Comparison of ENCODE assay signal across 17 cellular contexts in genomic region chr7:156889746-156890145, GRCh38. TPM values are rescaled to one million over a fixed set of nuclear protein-coding genes. Genes with fewer than 3 reads are reported as not detected.
DNase-seq lines count a peak whose midpoint lies in the region; ATAC-seq and TF ChIP-seq lines count a peak whose summit lies in the region.
"Had no signal": no experiment of that assay in that cellular context is flagged by ENCODE, and none has a peak within 500 bp of the region (broad histone marks: within the 10 kb centered on the region; RNA-seq: fewer than 3 reads in every experiment).

No MANE protein-coding gene starts in this region.

- peak overlapping the region; percentile 73; the same call in 1 of the 2 replicates for H3K27ac ChIP-seq in GM23338 (ENCODE audit: low read depth)
- no peak overlapping the region for H3K27ac ChIP-seq in adrenal gland
- H3K27ac ChIP-seq in effector memory CD4-positive, alpha-beta T cell (ENCODE audit: insufficient read depth, low read length, poor library complexity, severe bottlenecking) = no peak overlapping the region
- H3K27ac ChIP-seq: KMS-11 had no signal

- TF ChIP-seq CTCF in GM23338 (conservative IDR thresholded peaks at IDR 0.05; ENCODE audit: low read depth in 2 of 2) (no peak), adrenal gland (IDR thresholded peaks at IDR 0.05) (peak in 1 of 6 experiments; percentile 5), neural crest cell (conservative IDR thresholded peaks at IDR 0.05) (no peak)

- no peak for DNase-seq in activated naive CD4-positive, alpha-beta T cell treated with anti-CD3 and anti-CD28 coated beads, Interleukin-2, amount 10 ng/mL, durations not matched to agents 7 days and 5 days
- DNase-seq in GM23338 (ENCODE audit: low spot score) (no peak), adrenal gland (peak in 6 of 7 donors; percentile 41 to 70 (median 50)), neural crest cell (ENCODE audit: low read depth, low spot score) (no peak), NCI-H82 (lab: John Stamatoyannopoulos, UW) (no peak), NOMO-1 treated with DMSO at 0.1 percent for 48 hours (lab: John Stamatoyannopoulos, UW; ENCODE audit: unreplicated experiment) (no peak)
- no peak for DNase-seq in effector memory CD4-positive, alpha-beta T cell
- DNase-seq: 8988T, DMS79, HFFc6, NCI-H1694 treated with DMSO at 0.1 percent for 48 hours, SIG-M5, SK-N-SH had no signal

- no peaks in the 10 kb centered on the region for H3K9me3 Mint-ChIP-seq in activated naive CD4-positive, alpha-beta T cell treated with anti-CD3 and anti-CD28 coated beads, Interleukin-2, amount 50 U/mL, for 24 hours
- no peaks in the 10 kb centered on the region for H3K9me3 Mint-ChIP-seq in activated naive CD4-positive, alpha-beta T cell treated with anti-CD3 and anti-CD28 coated beads, Interleukin-2, amount 10 ng/mL, durations not matched to agents 7 days and 5 days
- H3K9me3 Mint-ChIP-seq in GM23338 (no peaks in the 10 kb centered on the region; the same call in 2 of the 3 replicates), neural crest cell (no peaks in the 10 kb centered on the region)
- H3K9me3 Mint-ChIP-seq: HFFc6 had no signal

- ATAC-seq in GM23338 = no peak
- ATAC-seq: Panc1 had no signal

- no peaks in the 10 kb centered on the region for H3K9me2 ChIP-seq in GM23338 (ENCODE audit: insufficient read depth)
- H3K9me2 ChIP-seq: SK-N-SH had no signal

- H3K27ac Mint-ChIP-seq in activated naive CD4-positive, alpha-beta T cell treated with anti-CD3 and anti-CD28 coated beads, Interleukin-2, amount 50 U/mL, for 24 hours = no peak overlapping the region
- no peak overlapping the region for H3K27ac Mint-ChIP-seq in activated naive CD4-positive, alpha-beta T cell treated with anti-CD3 and anti-CD28 coated beads, Interleukin-2, amount 10 ng/mL, durations not matched to agents 7 days and 5 days
- H3K27ac Mint-ChIP-seq in GM23338 = no peak overlapping the region
- no peak overlapping the region for H3K27ac Mint-ChIP-seq in neural crest cell (ENCODE audit: unreplicated experiment)
- H3K27ac Mint-ChIP-seq: CD14-positive monocyte, HFFc6 had no signal

- 51 to 58% (median 53%) methylated on average over 4 of the region's 4 CpGs for WGBS in adrenal gland, 4 donors

- no peaks in the 10 kb centered on the region for H3K27me3 Mint-ChIP-seq in activated naive CD4-positive, alpha-beta T cell treated with anti-CD3 and anti-CD28 coated beads, Interleukin-2, amount 50 U/mL, for 24 hours
- no peaks in the 10 kb centered on the region for H3K27me3 Mint-ChIP-seq in activated naive CD4-positive, alpha-beta T cell treated with anti-CD3 and anti-CD28 coated beads, Interleukin-2, amount 10 ng/mL, durations not matched to agents 7 days and 5 days
- peaks cover 7% of the 10 kb centered on the region for H3K27me3 Mint-ChIP-seq in GM23338 (ENCODE audit: insufficient read depth, low read depth, poor library complexity)
- no peaks in the 10 kb centered on the region for H3K27me3 Mint-ChIP-seq in neural crest cell (ENCODE audit: low read depth)

- H3F3A ChIP-seq in GM23338 (replicated peaks; ENCODE audit: low read depth) = no peaks in the 10 kb centered on the region

- CTCF ChIA-PET in activated naive CD4-positive, alpha-beta T cell treated with anti-CD3 and anti-CD28 coated beads, Interleukin-2, amount 10 ng/mL, durations not matched to agents 7 days and 5 days (lab: Charles Lee) = no interaction called here

- peaks cover 28% of the 10 kb centered on the region for H4K20me1 ChIP-seq in GM23338 (replicated peaks; ENCODE audit: insufficient read depth)

- H3K4me3 Mint-ChIP-seq in activated naive CD4-positive, alpha-beta T cell treated with anti-CD3 and anti-CD28 coated beads, Interleukin-2, amount 50 U/mL, for 24 hours = peak overlapping the region; percentile 64
- H3K4me3 Mint-ChIP-seq in activated naive CD4-positive, alpha-beta T cell treated with anti-CD3 and anti-CD28 coated beads, Interleukin-2, amount 10 ng/mL, durations not matched to agents 7 days and 5 days = no peak overlapping the region
- H3K4me3 Mint-ChIP-seq in GM23338 (no peak overlapping the region), neural crest cell (peak overlapping the region; percentile 50)
- H3K4me3 Mint-ChIP-seq: CD14-positive monocyte, HFFc6 had no signal

- peaks cover 6% of the 10 kb centered on the region for H3K36me3 Mint-ChIP-seq in activated naive CD4-positive, alpha-beta T cell treated with anti-CD3 and anti-CD28 coated beads, Interleukin-2, amount 50 U/mL, for 24 hours
- peaks cover 9% of the 10 kb centered on the region for H3K36me3 Mint-ChIP-seq in activated naive CD4-positive, alpha-beta T cell treated with anti-CD3 and anti-CD28 coated beads, Interleukin-2, amount 10 ng/mL, durations not matched to agents 7 days and 5 days
- peaks cover 23% of the 10 kb centered on the region for H3K36me3 Mint-ChIP-seq in GM23338 (ENCODE audit: low read depth)
- peaks cover 10% of the 10 kb centered on the region for H3K36me3 Mint-ChIP-seq in neural crest cell (ENCODE audit: low read depth)

- H3K4me3 ChIP-seq in GM23338 = no peak overlapping the region
- no peak overlapping the region for H3K4me3 ChIP-seq in adrenal gland
- no peak overlapping the region for H3K4me3 ChIP-seq in effector memory CD4-positive, alpha-beta T cell (ENCODE audit: insufficient read depth, low read depth, low read length, poor library complexity, severe bottlenecking)

- no peak overlapping the region for H2AFZ ChIP-seq in GM23338

- intact Hi-C loops in adrenal gland (cut with DNase I) = loop anchor here in 1 of 2 donors (5.0 kb wide), 1 partner anchor 47 kb away; no protein-coding TSS in a partner anchor

- H3K36me3 ChIP-seq in GM23338 (ENCODE audit: insufficient read depth) (no peaks in the 10 kb centered on the region), adrenal gland (replicated peaks in 1 of 2) (no peaks in the 10 kb centered on the region)
- no peaks in the 10 kb centered on the region for H3K36me3 ChIP-seq in effector memory CD4-positive, alpha-beta T cell (ENCODE audit: control insufficient read depth, insufficient read depth, low read length)

- no peak overlapping the region for H3K4me2 ChIP-seq in GM23338
- H3K4me2 ChIP-seq: KMS-11, SK-N-SH had no signal

- TF ChIP-seq POLR2A in adrenal gland (IDR thresholded peaks at IDR 0.05) = no peak

- peaks cover 74% of the 10 kb centered on the region for H3K79me2 ChIP-seq in GM23338 (replicated peaks; ENCODE audit: insufficient read depth)

- H3K4me1 ChIP-seq in GM23338 (ENCODE audit: insufficient read depth) (peaks cover 9% of the 10 kb centered on the region; the same call in 1 of the 2 replicates), adrenal gland (replicated peaks in 1 of 2) (peaks cover 18 to 19% of the 10 kb centered on the region in 2 donors)
- peaks cover 7% of the 10 kb centered on the region for H3K4me1 ChIP-seq in effector memory CD4-positive, alpha-beta T cell (ENCODE audit: control insufficient read depth, insufficient read depth, low read length, poor library complexity, severe bottlenecking)

- no peaks in the 10 kb centered on the region for H3K27me3 ChIP-seq in GM23338 (ENCODE audit: insufficient read depth)
- H3K27me3 ChIP-seq in adrenal gland = no peaks in the 10 kb centered on the region
- no peaks in the 10 kb centered on the region for H3K27me3 ChIP-seq in effector memory CD4-positive, alpha-beta T cell (replicated peaks; ENCODE audit: control insufficient read depth, insufficient read depth, low read length, poor library complexity, severe bottlenecking)

- peaks cover 50% of the 10 kb centered on the region for H3K4me1 Mint-ChIP-seq in activated naive CD4-positive, alpha-beta T cell treated with anti-CD3 and anti-CD28 coated beads, Interleukin-2, amount 50 U/mL, for 24 hours
- peaks cover 28% of the 10 kb centered on the region for H3K4me1 Mint-ChIP-seq in activated naive CD4-positive, alpha-beta T cell treated with anti-CD3 and anti-CD28 coated beads, Interleukin-2, amount 10 ng/mL, durations not matched to agents 7 days and 5 days
- peaks cover 11% of the 10 kb centered on the region for H3K4me1 Mint-ChIP-seq in GM23338
- H3K4me1 Mint-ChIP-seq in neural crest cell = peaks cover 18% of the 10 kb centered on the region

- no peaks in the 10 kb centered on the region for H3K9me3 ChIP-seq in adrenal gland (replicated peaks in 1 of 3)
- H3K9me3 ChIP-seq in effector memory CD4-positive, alpha-beta T cell (ENCODE audit: control insufficient read depth, low read length) = no peaks in the 10 kb centered on the region
- H3K9me3 ChIP-seq: SK-N-SH had no signal

TF ChIP-seq in GM23338, 12 proteins besides CTCF, POLR2A, EP300 and RAD21 (continues in another document):
- TF ChIP-seq ZNF114 (CRISPR knock-in tag; IDR thresholded peaks at IDR 0.05) (no peak), EZH2 (IDR thresholded peaks at IDR 0.05; ENCODE audit: low read depth, unreplicated experiment) (no peak)

RNA-seq across cellular contexts. Expression of gene LMBR1, which starts 3.2 kb away (rescaled TPM):
- total RNA-seq in GM23338 (2014; rRNA removed; shearing (Covaris generic)) = 69.1 and 90.1 TPM in 2 replicates
- polyA plus RNA-seq in GM23338 (2016; fragmentation: Nextera tagmentation; extraction: Ambion mirVana) (20.6 and 21.8 TPM in 2 replicates), adrenal gland (10 to 100 TPM; 16.9 to 69.6 (median 21.0) TPM)
- total RNA-seq in adrenal gland (100 to 1,000 TPM in 6 of 8 donors, 10 to 100 TPM in 2; 86.7 to 341 (median 156) TPM), neural crest cell (55.1 and 58.0 TPM in 2 replicates)

RNA-seq across cellular contexts. Expression of gene NOM1, which starts 59.8 kb away (rescaled TPM):
- 33.1 and 36.5 TPM in 2 replicates for total RNA-seq in GM23338 (2014; rRNA removed; shearing (Covaris generic))
- polyA plus RNA-seq in GM23338 (2016; fragmentation: Nextera tagmentation; extraction: Ambion mirVana) = 17.7 and 18.8 TPM in 2 replicates
- total RNA-seq in adrenal gland = 10 to 100 TPM in 6 of 8 donors, 1 to 10 TPM in 2; 5.6 to 17.7 (median 15.7) TPM
- polyA plus RNA-seq in adrenal gland = 10 to 100 TPM in 2 of 3 donors, 1 to 10 TPM in 1; 7.7 to 13.9 (median 12.0) TPM
- 25.2 and 28.2 TPM in 2 replicates for total RNA-seq in neural crest cell

Comparison
In these comparisons a context has a peak if more than half of its experiments do, and no peak if none do; other contexts are left out.
1. H3K4me3 Mint-ChIP-seq: peak in activated naive CD4-positive, alpha-beta T cell treated with anti-CD3 and anti-CD28 coated beads, Interleukin-2, amount 50 U/mL, for 24 hours (single experiment) and neural crest cell (single experiment); none in activated naive CD4-positive, alpha-beta T cell treated with anti-CD3 and anti-CD28 coated beads, Interleukin-2, amount 10 ng/mL, durations not matched to agents 7 days and 5 days (single experiment) and GM23338 (single experiment).
2. DNase-seq: peak in adrenal gland (6 of 7); none in activated naive CD4-positive, alpha-beta T cell treated with anti-CD3 and anti-CD28 coated beads, Interleukin-2, amount 10 ng/mL, durations not matched to agents 7 days and 5 days (single experiment), GM23338 (single experiment), neural crest cell (single experiment), effector memory CD4-positive, alpha-beta T cell (0 of 3), NCI-H82 (single experiment) and NOMO-1 treated with DMSO at 0.1 percent for 48 hours (single experiment).